11 cellular contexts compared by ENCODE assay signal in the genomic region with DNA sequence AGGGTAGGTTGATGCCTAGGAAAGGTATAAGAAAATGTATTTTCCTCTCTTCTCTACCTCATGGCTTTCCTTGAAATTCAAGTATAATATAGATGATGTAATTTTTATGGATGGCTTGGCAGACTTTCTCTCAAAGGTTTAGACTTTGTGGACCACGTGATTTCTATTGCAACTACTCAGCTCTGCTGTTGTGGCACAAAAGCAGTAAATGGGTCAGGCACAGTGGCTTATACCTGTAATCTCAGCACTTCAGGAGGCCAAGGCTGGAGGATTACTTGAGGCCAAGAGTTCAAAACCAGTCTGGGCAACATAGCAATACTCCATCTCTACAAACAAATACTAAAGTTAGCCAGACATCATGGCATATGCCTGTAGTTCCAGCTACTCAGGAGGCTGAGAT.
"Had no signal": no experiment of that assay in that cellular context is flagged by ENCODE, and none has a peak within 500 bp of the region (broad histone marks: within the 10 kb centered on the region; RNA-seq: fewer than 3 reads in every experiment).

No MANE protein-coding gene starts in this region.

- H3K9me3 ChIP-seq: HAP-1 had no signal

- H3K4me2 ChIP-seq: KMS-11 had no signal

- H2AFZ ChIP-seq: GM23248 had no signal

- H3K4me1 ChIP-seq: HAP-1 had no signal

- ATAC-seq: HCT116 had no signal

- DNase-seq: GM23248, GOT3, H7, HFFc6, IMR-90, Karpas-422, KBM-7 had no signal

- H3K27ac ChIP-seq: GM23248, HL-60, KMS-11 had no signal

- H3K4me3 ChIP-seq: GM23248, HAP-1 had no signal

- H3K9ac ChIP-seq: GM23248, KMS-11 had no signal
